19 cellular contexts compared by ENCODE assay signal in genomic region chr4:7029212-7029611, GRCh38. TPM values are rescaled to one million over a fixed set of nuclear protein-coding genes. Genes with fewer than 3 reads are reported as not detected.
DNase-seq lines count a peak whose midpoint lies in the region; ATAC-seq and TF ChIP-seq lines count a peak whose summit lies in the region.
"Had no signal": no experiment of that assay in that cellular context is flagged by ENCODE, and none has a peak within 500 bp of the region (broad histone marks: within the 10 kb centered on the region; RNA-seq: fewer than 3 reads in every experiment).

No MANE protein-coding gene starts in this region.

- peaks cover 28 to 84% (median 65%) of the 10 kb centered on the region in 10 experiments for H3K4me1 ChIP-seq in BLaER1 treated with 17β-estradiol and CSF1 and Interleukin-3, amounts not matched to agents 10 nM and 100 nM
- peaks cover 5 to 20% (median 9%) of the 10 kb centered on the region in 4 donors for H3K4me1 ChIP-seq in liver (ENCODE audit: control insufficient read depth in 4 of 4, insufficient read depth in 4 of 4, low read length in 3 of 4)
- H3K4me1 ChIP-seq: HAP-1 had no signal

- H3K9ac ChIP-seq in BLaER1 treated with 17β-estradiol and CSF1 and Interleukin-3, amounts not matched to agents 10 nM and 100 nM = peak overlapping the region in 2 of 11 experiments; percentile 2 to 5; a peak in 2 of 22 replicates
- H3K9ac ChIP-seq in liver (ENCODE audit: low read depth in 1 of 2, low read length in 2 of 2) = no peak overlapping the region

- H3K4me3 ChIP-seq in BLaER1 treated with 17β-estradiol and CSF1 and Interleukin-3, amounts not matched to agents 10 nM and 100 nM = no peak overlapping the region
- no peak overlapping the region for H3K4me3 ChIP-seq in liver (ENCODE audit: low read depth in 1 of 3, low read length in 3 of 3)
- H3K4me3 ChIP-seq: HAP-1, SJSA1 had no signal

- no peaks in the 10 kb centered on the region for H3K9me3 Mint-ChIP-seq in activated T-helper 17 cell treated with anti-CD3 and anti-CD28 coated beads, Interleukin-2, amount 50 U/mL, for 72 hours
- H3K9me3 Mint-ChIP-seq in stimulated activated effector memory CD8-positive, alpha-beta T cell treated with anti-CD3 and anti-CD28 coated beads, Interleukin-12 subunit alpha, Interleukin-12 subunit beta, amount 100 ng/mL, for 72 hours = no peaks in the 10 kb centered on the region

- no peaks in the 10 kb centered on the region for H3K27me3 Mint-ChIP-seq in activated T-helper 17 cell treated with anti-CD3 and anti-CD28 coated beads, Interleukin-2, amount 50 U/mL, for 72 hours

- peak; percentile 41 to 42 for TF ChIP-seq RAD21 in liver (IDR thresholded peaks at IDR 0.05)

- intact Hi-C loops in Right ventricle myocardium superior (cut with DNase I) = no loop called here

- H3K9me3 ChIP-seq in BLaER1 treated with 17β-estradiol and CSF1 and Interleukin-3, amounts not matched to agents 10 nM and 100 nM (replicated peaks in 1 of 11) = no peaks in the 10 kb centered on the region
- H3K9me3 ChIP-seq in liver (ENCODE audit: control insufficient read depth in 4 of 4, low read length in 3 of 4) = no peaks in the 10 kb centered on the region
- H3K9me3 ChIP-seq: HAP-1, SJSA1 had no signal

- H3K27me3 ChIP-seq in BLaER1 treated with 17β-estradiol and CSF1 and Interleukin-3, amounts not matched to agents 10 nM and 100 nM = no peaks in the 10 kb centered on the region
- H3K27me3 ChIP-seq in liver (ENCODE audit: control insufficient read depth in 4 of 4, insufficient read depth in 4 of 4, low read length in 3 of 4) = no peaks in the 10 kb centered on the region
- H3K27me3 ChIP-seq: SJSA1 had no signal

- peak overlapping the region in 3 of 11 experiments; percentile 5 to 34 (median 33); a peak in 4 of 22 replicates for H3K27ac ChIP-seq in BLaER1 treated with 17β-estradiol and CSF1 and Interleukin-3, amounts not matched to agents 10 nM and 100 nM
- peak overlapping the region; percentile 85 to 86 for H3K27ac ChIP-seq in liver (ENCODE audit: low read depth in 1 of 2, low read length in 2 of 2)
- H3K27ac ChIP-seq: SJSA1 had no signal

- no peak for ATAC-seq in activated T-helper 17 cell treated with anti-CD3 and anti-CD28 coated beads, Interleukin-2, amount 50 U/mL, for 72 hours (replicated peaks)
- no peak for ATAC-seq in stimulated activated effector memory CD8-positive, alpha-beta T cell treated with anti-CD3 and anti-CD28 coated beads, Interleukin-12 subunit alpha, Interleukin-12 subunit beta, amount 100 ng/mL, for 72 hours
- ATAC-seq in Right ventricle myocardium superior (ENCODE audit: poor library complexity) = no peak
- ATAC-seq: PC-3 had no signal

- H3K4me2 ChIP-seq in BLaER1 treated with 17β-estradiol and CSF1 and Interleukin-3, amounts not matched to agents 10 nM and 100 nM = peak overlapping the region in 9 of 11 experiments; percentile 6 to 73 (median 63); a peak in 14 of 22 replicates

- no peak overlapping the region for H3K4me3 Mint-ChIP-seq in activated T-helper 17 cell treated with anti-CD3 and anti-CD28 coated beads, Interleukin-2, amount 50 U/mL, for 72 hours
- H3K4me3 Mint-ChIP-seq in stimulated activated effector memory CD8-positive, alpha-beta T cell treated with anti-CD3 and anti-CD28 coated beads, Interleukin-12 subunit alpha, Interleukin-12 subunit beta, amount 100 ng/mL, for 72 hours = no peak overlapping the region
- H3K4me3 Mint-ChIP-seq: CD14-positive monocyte had no signal

- peaks cover 88 to 99% (median 95%) of the 10 kb centered on the region in 11 experiments for H3K36me3 ChIP-seq in BLaER1 treated with 17β-estradiol and CSF1 and Interleukin-3, amounts not matched to agents 10 nM and 100 nM
- peaks cover 8 to 36% (median 20%) of the 10 kb centered on the region in 4 donors for H3K36me3 ChIP-seq in liver (ENCODE audit: control insufficient read depth in 4 of 4, insufficient read depth in 3 of 4, low read depth in 1 of 4, low read length in 3 of 4)

- peaks cover 85% of the 10 kb centered on the region for H3K36me3 Mint-ChIP-seq in activated T-helper 17 cell treated with anti-CD3 and anti-CD28 coated beads, Interleukin-2, amount 50 U/mL, for 72 hours (ENCODE audit: low read depth)
- H3K36me3 Mint-ChIP-seq in stimulated activated effector memory CD8-positive, alpha-beta T cell treated with anti-CD3 and anti-CD28 coated beads, Interleukin-12 subunit alpha, Interleukin-12 subunit beta, amount 100 ng/mL, for 72 hours = peaks cover 85% of the 10 kb centered on the region

- H3K27ac Mint-ChIP-seq in activated T-helper 17 cell treated with anti-CD3 and anti-CD28 coated beads, Interleukin-2, amount 50 U/mL, for 72 hours = peak overlapping the region; percentile 70
- peak overlapping the region; percentile 78 for H3K27ac Mint-ChIP-seq in stimulated activated effector memory CD8-positive, alpha-beta T cell treated with anti-CD3 and anti-CD28 coated beads, Interleukin-12 subunit alpha, Interleukin-12 subunit beta, amount 100 ng/mL, for 72 hours

- H4K20me1 ChIP-seq in BLaER1 treated with 17β-estradiol and CSF1 and Interleukin-3, amounts not matched to agents 10 nM and 100 nM = peaks cover 74 to 100% (median 98%) of the 10 kb centered on the region in 11 experiments

- peaks cover 5% of the 10 kb centered on the region for H3K4me1 Mint-ChIP-seq in activated T-helper 17 cell treated with anti-CD3 and anti-CD28 coated beads, Interleukin-2, amount 50 U/mL, for 72 hours
- H3K4me1 Mint-ChIP-seq in stimulated activated effector memory CD8-positive, alpha-beta T cell treated with anti-CD3 and anti-CD28 coated beads, Interleukin-12 subunit alpha, Interleukin-12 subunit beta, amount 100 ng/mL, for 72 hours = peaks cover 17% of the 10 kb centered on the region

- WGBS in liver = 42% methylated on average over 12 of the region's 12 CpGs

- DNase-seq in stimulated activated effector memory CD8-positive, alpha-beta T cell treated with anti-CD3 and anti-CD28 coated beads, Interleukin-12 subunit alpha, Interleukin-12 subunit beta, amount 100 ng/mL, for 72 hours (ENCODE audit: low spot score in 2 of 2) = no peak
- DNase-seq in stimulated activated CD4-positive, alpha-beta T cell treated with anti-CD3 and anti-CD28 coated beads, Interleukin-4, amount 100 ng/mL, for 24 hours = no peak
- DNase-seq in COLO668 (lab: John Stamatoyannopoulos, UW; ENCODE audit: unreplicated experiment) (no peak), Right ventricle myocardium superior (no peak)
- DNase-seq: ACHN, DMS79 treated with DMSO at 0.1 percent for 48 hours, NCI-H1417, NCI-H187, NCI-H2107, NCI-H2227 treated with DMSO at 0.1 percent for 48 hours, NCI-H510A treated with DMSO at 0.1 percent for 48 hours, NCI-H82, PC-3 had no signal

- no peak for TF ChIP-seq CTCF in liver (IDR thresholded peaks at IDR 0.05; ENCODE audit: low read depth, low read length, missing input control)

TF ChIP-seq in liver, 16 proteins besides CTCF, POLR2A, EP300 and RAD21 (continues in another document):
- TF ChIP-seq GABPA (IDR thresholded peaks at IDR 0.05 in 1 of 2, conservative IDR thresholded peaks at IDR 0.05 in 1 of 2) (peak in 1 of 2 donors; percentile 83), FOXA2 (IDR thresholded peaks at IDR 0.05) (peak; percentile 24), SP1 (IDR thresholded peaks at IDR 0.05) (peak; percentile 84), FOXA1 (IDR thresholded peaks at IDR 0.05) (peak; percentile 62), YY1 (IDR thresholded peaks at IDR 0.05) (peak; percentile 84), HNF4A (conservative IDR thresholded peaks at IDR 0.05) (peak; percentile 92 to 94), NR2F2 (IDR thresholded peaks at IDR 0.05) (no peak), EGR1 (IDR thresholded peaks at IDR 0.05; ENCODE audit: low read depth in 2 of 2) (peak in 1 of 2 donors; percentile 68), MAX (IDR thresholded peaks at IDR 0.05) (peak; percentile 86), JUND (IDR thresholded peaks at IDR 0.05) (peak in 1 of 2 donors; percentile 66), ATF3 (IDR thresholded peaks at IDR 0.05) (no peak), REST (IDR thresholded peaks at IDR 0.05) (peak; percentile 47)

RNA-seq across cellular contexts. Expression of gene TADA2B, which starts 14.0 kb away (rescaled TPM):
- 10 to 100 TPM in 1 of 2 donors, 1 to 10 TPM in 1; 8.5 to 13.0 TPM for total RNA-seq in activated T-helper 17 cell treated with anti-CD3 and anti-CD28 coated beads, Interleukin-2, amount 50 U/mL, for 72 hours
- total RNA-seq in liver = 10 to 100 TPM; 12.8 to 13.8 TPM
- polyA plus RNA-seq in liver = 10 to 100 TPM in 1 of 2 donors, 1 to 10 TPM in 1; 3.6 to 12.5 TPM
- total RNA-seq in Right ventricle myocardium superior = 35.5 TPM

RNA-seq across cellular contexts. Expression of gene GRPEL1, which starts 38.7 kb away (rescaled TPM):
- total RNA-seq in activated T-helper 17 cell treated with anti-CD3 and anti-CD28 coated beads, Interleukin-2, amount 50 U/mL, for 72 hours = 10 to 100 TPM; 56.3 to 92.5 TPM
- total RNA-seq in liver = 10 to 100 TPM in 1 of 2 donors, 1 to 10 TPM in 1; 9.8 to 35.2 TPM
- polyA plus RNA-seq in liver = 10 to 100 TPM; 45.2 to 98.1 TPM
- 60.2 TPM for total RNA-seq in Right ventricle myocardium superior
